In the genomic region with DNA sequence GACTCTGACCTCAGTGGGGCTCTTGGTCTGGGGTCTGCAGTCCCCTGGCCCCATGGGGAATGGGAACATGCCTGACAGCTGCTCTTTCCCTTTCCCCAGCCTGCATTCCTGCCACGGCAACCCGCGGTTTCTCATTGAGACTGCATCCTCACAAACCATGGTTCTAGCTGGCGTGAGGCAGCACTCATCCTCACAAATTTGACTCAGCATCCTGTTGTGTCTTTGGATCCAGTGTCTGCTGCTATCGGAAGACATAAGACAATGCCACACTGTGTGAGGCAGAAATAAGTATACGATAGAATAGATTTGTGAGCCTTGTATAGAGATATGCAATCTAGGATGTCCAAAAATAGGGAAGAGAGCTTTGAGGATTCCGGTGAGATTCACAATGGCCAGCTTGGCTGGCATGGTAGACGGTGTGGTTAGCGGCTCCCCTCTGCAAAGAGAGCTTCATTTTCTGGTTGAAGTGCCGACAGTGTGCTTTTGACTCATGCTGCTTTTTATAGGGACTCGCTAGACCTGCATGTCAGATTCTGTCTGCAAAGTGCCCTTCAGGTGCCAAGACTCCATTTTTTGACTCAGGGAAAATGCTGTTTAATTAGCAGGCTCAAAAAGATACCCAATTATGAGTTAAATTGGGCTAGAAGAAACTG, we compare ENCODE assay signal across 27 cellular contexts.
DNase-seq lines count a peak whose midpoint lies in the region; ATAC-seq and TF ChIP-seq lines count a peak whose summit lies in the region.
"Had no signal": no experiment of that assay in that cellular context is flagged by ENCODE, and none has a peak within 500 bp of the region (broad histone marks: within the 10 kb centered on the region; RNA-seq: fewer than 3 reads in every experiment).

No MANE protein-coding gene starts in this region.

- H3K4me1 Mint-ChIP-seq in stimulated activated effector memory CD8-positive, alpha-beta T cell treated with anti-CD3 and anti-CD28 coated beads, Interleukin-12 subunit alpha, Interleukin-12 subunit beta, amount 100 ng/mL, for 72 hours = peaks cover 4% of the 10 kb centered on the region

- no peaks in the 10 kb centered on the region for H3K27me3 ChIP-seq in body of pancreas
- H3K27me3 ChIP-seq: BE2C had no signal

- intact Hi-C loops in left cardiac atrium (cut with DNase I) (no loop called here), body of pancreas (cut with DNase I) (no loop called here)

- no peak overlapping the region for H3K27ac Mint-ChIP-seq in stimulated activated effector memory CD8-positive, alpha-beta T cell treated with anti-CD3 and anti-CD28 coated beads, Interleukin-12 subunit alpha, Interleukin-12 subunit beta, amount 100 ng/mL, for 72 hours
- H3K27ac Mint-ChIP-seq: activated CD8-positive, alpha-beta T cell treated with anti-CD3 and anti-CD28 coated beads for 36 hours; nephron progenitor cell; progenitor cell of endocrine pancreas had no signal

- H3K36me3 Mint-ChIP-seq in stimulated activated effector memory CD8-positive, alpha-beta T cell treated with anti-CD3 and anti-CD28 coated beads, Interleukin-12 subunit alpha, Interleukin-12 subunit beta, amount 100 ng/mL, for 72 hours = no peaks in the 10 kb centered on the region

- H3K36me3 ChIP-seq in body of pancreas (replicated peaks in 1 of 2; ENCODE audit: insufficient read depth in 1 of 2, low read depth in 2 of 2) = no peaks in the 10 kb centered on the region
- H3K36me3 ChIP-seq: BE2C, stomach had no signal

- no peak overlapping the region for H3K4me3 ChIP-seq in body of pancreas
- H3K4me3 ChIP-seq: SK-N-MC, smooth muscle cell, stomach had no signal

- no peaks in the 10 kb centered on the region for H3K4me1 ChIP-seq in body of pancreas
- H3K4me1 ChIP-seq: BE2C, Caco-2, stomach had no signal

- H3K4me3 Mint-ChIP-seq in stimulated activated effector memory CD8-positive, alpha-beta T cell treated with anti-CD3 and anti-CD28 coated beads, Interleukin-12 subunit alpha, Interleukin-12 subunit beta, amount 100 ng/mL, for 72 hours = no peak overlapping the region
- H3K4me3 Mint-ChIP-seq: activated CD8-positive, alpha-beta T cell treated with anti-CD3 and anti-CD28 coated beads for 36 hours; nephron progenitor cell had no signal

- peak; percentile 58 to 77 for ATAC-seq in left cardiac atrium
- ATAC-seq in HG02610 (IDR thresholded peaks at IDR 0.05; ENCODE audit: unreplicated experiment) = no peak
- ATAC-seq in body of pancreas = no peak
- ATAC-seq in stimulated activated effector memory CD8-positive, alpha-beta T cell treated with anti-CD3 and anti-CD28 coated beads, Interleukin-12 subunit alpha, Interleukin-12 subunit beta, amount 100 ng/mL, for 72 hours = no peak
- ATAC-seq: activated CD8-positive, alpha-beta T cell treated with anti-CD3 and anti-CD28 coated beads for 36 hours had no signal

- H3K9me3 ChIP-seq in body of pancreas = no peaks in the 10 kb centered on the region
- H3K9me3 ChIP-seq: BE2C, Caco-2, stomach had no signal

- TF ChIP-seq POLR2A in body of pancreas (IDR thresholded peaks at IDR 0.05) = no peak

- no peak overlapping the region for H3K27ac ChIP-seq in body of pancreas
- H3K27ac ChIP-seq: SK-N-MC, stomach had no signal

- WGBS in body of pancreas, 2 donors = 47 to 50% methylated on average over 10 to 11 of the region's 11 CpGs

- no peak for TF ChIP-seq CTCF in body of pancreas (IDR thresholded peaks at IDR 0.05)

- no peaks in the 10 kb centered on the region for H3K9me3 Mint-ChIP-seq in stimulated activated effector memory CD8-positive, alpha-beta T cell treated with anti-CD3 and anti-CD28 coated beads, Interleukin-12 subunit alpha, Interleukin-12 subunit beta, amount 100 ng/mL, for 72 hours
- H3K9me3 Mint-ChIP-seq: activated CD8-positive, alpha-beta T cell treated with anti-CD3 and anti-CD28 coated beads for 36 hours; nephron progenitor cell had no signal

- peak; percentile 16 for DNase-seq in NCI-H2029 (lab: John Stamatoyannopoulos, UW)
- no peak for DNase-seq in NCI-H2029 treated with DMSO at 0.1 percent for 48 hours (lab: John Stamatoyannopoulos, UW)
- peak; percentile 74 for DNase-seq in RPMI7951 (ENCODE audit: low read depth)
- DNase-seq in left cardiac atrium = no peak
- DNase-seq in superior temporal gyrus (ENCODE audit: extremely low spot score) = peak; percentile 41
- DNase-seq in body of pancreas = no peak
- no peak for DNase-seq in stimulated activated effector memory CD8-positive, alpha-beta T cell treated with anti-CD3 and anti-CD28 coated beads, Interleukin-12 subunit alpha, Interleukin-12 subunit beta, amount 100 ng/mL, for 72 hours (ENCODE audit: low spot score in 2 of 2)
- DNase-seq: 8988T; activated CD4-positive, CD25-positive, alpha-beta regulatory T cell; activated CD8-positive, alpha-beta T cell treated with anti-CD3 and anti-CD28 coated beads for 36 hours; activated gamma-delta T cell treated with Interleukin-2 at 50 U/mL for 16 hours; amniotic stem cell; BE2C; Caco-2; central memory CD4-positive, alpha-beta T cell; erythroblast; foreskin melanocyte; midbrain; NCI-H146; NCI-H82; nephron progenitor cell; stimulated activated CD4-positive, alpha-beta T cell treated with anti-CD3 and anti-CD28 coated beads, Interleukin-4, amount 100 ng/mL, for 4 hours; stomach had no signal

Comparison
In these comparisons a context has a peak if more than half of its experiments do, and no peak if none do; other contexts are left out.
1. DNase-seq: peak in NCI-H2029 (single experiment), RPMI7951 (single experiment) and superior temporal gyrus (single experiment); none in NCI-H2029 treated with DMSO at 0.1 percent for 48 hours (single experiment), left cardiac atrium (single experiment), body of pancreas (0 of 4) and stimulated activated effector memory CD8-positive, alpha-beta T cell treated with anti-CD3 and anti-CD28 coated beads, Interleukin-12 subunit alpha, Interleukin-12 subunit beta, amount 100 ng/mL, for 72 hours (0 of 2).
2. ATAC-seq: peak in left cardiac atrium (2 of 2); none in HG02610 (single experiment), body of pancreas (single experiment) and stimulated activated effector memory CD8-positive, alpha-beta T cell treated with anti-CD3 and anti-CD28 coated beads, Interleukin-12 subunit alpha, Interleukin-12 subunit beta, amount 100 ng/mL, for 72 hours (single experiment).